In the genomic region with DNA sequence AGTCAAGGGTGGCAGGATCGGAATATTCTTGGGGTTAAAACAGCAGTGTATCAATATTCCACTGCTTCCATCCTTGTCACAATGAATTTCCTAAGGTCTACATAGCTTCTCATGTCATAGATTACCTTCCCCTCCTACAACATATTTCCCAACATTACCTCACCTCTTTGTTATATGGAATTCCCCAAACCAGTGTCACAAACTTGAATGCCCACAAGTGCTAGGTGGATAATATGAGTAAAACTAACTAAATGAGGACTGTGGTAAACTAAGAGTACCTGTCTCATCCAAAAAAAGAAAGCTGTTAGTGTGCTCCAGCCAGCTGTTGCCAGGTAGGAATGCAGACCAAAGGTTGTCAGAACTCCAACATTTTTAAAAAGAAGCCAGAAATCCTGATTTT, we compare ENCODE assay signal across 16 cellular contexts. TPM values are rescaled to one million over a fixed set of nuclear protein-coding genes. Genes with fewer than 3 reads are reported as not detected.
DNase-seq lines count a peak whose midpoint lies in the region; ATAC-seq and TF ChIP-seq lines count a peak whose summit lies in the region.
"Had no signal": no experiment of that assay in that cellular context is flagged by ENCODE, and none has a peak within 500 bp of the region (broad histone marks: within the 10 kb centered on the region; RNA-seq: fewer than 3 reads in every experiment).

No MANE protein-coding gene starts in this region.

- no peaks in the 10 kb centered on the region for H3K9me2 ChIP-seq in HCT116 (ENCODE audit: insufficient read depth)

- no peak for TF ChIP-seq CTCF in AG04450 (IDR thresholded peaks at IDR 0.05; ENCODE audit: low read depth, low read length)
- no peak for TF ChIP-seq CTCF in HCT116 (IDR thresholded peaks at IDR 0.05 in 2 of 3, conservative IDR thresholded peaks at IDR 0.05 in 1 of 3; ENCODE audit: borderline replicate concordance in 1 of 3, insufficient read depth in 1 of 3, low read depth in 2 of 3, low read length in 2 of 3)
- TF ChIP-seq CTCF in foreskin keratinocyte (conservative IDR thresholded peaks at IDR 0.05): no peak
- TF ChIP-seq CTCF in tibial nerve (IDR thresholded peaks at IDR 0.05): no peak
- TF ChIP-seq CTCF in GM13976 (IDR thresholded peaks at IDR 0.05; ENCODE audit: borderline replicate concordance, control extremely low read depth, extremely low read depth, insufficient read depth, missing control alignments): no peak

- H3K36me3 ChIP-seq in HCT116 (ENCODE audit: control insufficient read depth in 1 of 2, insufficient read depth in 2 of 2, low read length in 2 of 2) (no peaks in the 10 kb centered on the region), tibial nerve (no peaks in the 10 kb centered on the region)

- POLR2A ChIA-PET in AG04450 (lab: Yijun Ruan, JAX) (no interaction called here), HCT116 (lab: Charles Lee) (no interaction called here)

- in situ Hi-C loops in GM13976 (cut with MboI; ENCODE audit: low sequenced_read_pairs, unreplicated experiment): no loop called here

- H4K20me1 ChIP-seq in HCT116 (ENCODE audit: insufficient read depth): no peaks in the 10 kb centered on the region

- H3K79me2 ChIP-seq in HCT116 (ENCODE audit: insufficient read depth, low read length): no peaks in the 10 kb centered on the region

- no peak overlapping the region for H3K4me3 ChIP-seq in AG04450 (ENCODE audit: low read depth, low read length)
- no peak overlapping the region for H3K4me3 ChIP-seq in HCT116 (replicated peaks in 1 of 2; ENCODE audit: low read depth in 1 of 2, low read length in 2 of 2)
- no peak overlapping the region for H3K4me3 ChIP-seq in tibial nerve
- H3K4me3 ChIP-seq: GM23248 had no signal

- TF ChIP-seq RAD21 in HCT116 (IDR thresholded peaks at IDR 0.05; ENCODE audit: low read depth): no peak

- RAD21 ChIA-PET in HCT116 (lab: Charles Lee; ENCODE audit: low non-redundant PET in 1 of 2, low total read pairs in 2 of 2, uncharacterized antibody in 2 of 2, unreplicated experiment in 2 of 2): no interaction called here

- H3K4me1 ChIP-seq in HCT116 (ENCODE audit: control insufficient read depth in 1 of 2, insufficient read depth in 2 of 2, low read length in 2 of 2) (peaks cover 5 to 9% of the 10 kb centered on the region in 2 experiments; a peak in 3 of 4 replicates), foreskin keratinocyte (peaks cover 6% of the 10 kb centered on the region), tibial nerve (no peaks in the 10 kb centered on the region)

- H3K9ac ChIP-seq in HCT116 (ENCODE audit: low read length): no peak overlapping the region
- H3K9ac ChIP-seq: GM23248 had no signal

- BruUV-seq in HCT116 (replicated peaks; lab: Mats Ljungman, UMichigan): no TSS peak

- no peaks in the 10 kb centered on the region for H3K27me3 ChIP-seq in AG04450 (ENCODE audit: control insufficient read depth, insufficient read depth, low read length)
- no peaks in the 10 kb centered on the region for H3K27me3 ChIP-seq in HCT116 (ENCODE audit: insufficient read depth, low read length)
- no peaks in the 10 kb centered on the region for H3K27me3 ChIP-seq in foreskin keratinocyte
- no peaks in the 10 kb centered on the region for H3K27me3 ChIP-seq in tibial nerve

- H3K27ac ChIP-seq in AG04450 (ENCODE audit: low read depth, low read length) (peak overlapping the region; percentile 21), HCT116 (ENCODE audit: low read depth, low read length) (no peak overlapping the region), foreskin keratinocyte (no peak overlapping the region), tibial nerve (no peak overlapping the region)
- H3K27ac ChIP-seq: GM23248 had no signal

- no peak for ATAC-seq in HCT116
- ATAC-seq in foreskin keratinocyte: peak; percentile 25
- ATAC-seq in HG03354 (IDR thresholded peaks at IDR 0.05; ENCODE audit: poor library complexity, severe bottlenecking, unreplicated experiment): no peak

- no peak overlapping the region for H3K4me2 ChIP-seq in HCT116 (ENCODE audit: low read length)

- H2AFZ ChIP-seq in HCT116 (ENCODE audit: low read depth, low read length, poor library complexity, severe bottlenecking): peak overlapping the region; percentile 6
- H2AFZ ChIP-seq: GM23248 had no signal

- 89 to 96% methylated on average over 1 of the region's 1 CpG for WGBS in tibial nerve, 2 donors

- no peak for DNase-seq in AG04450 (ENCODE audit: low read depth, low spot score)
- no peak for DNase-seq in HCT116 (ENCODE audit: low read depth, low spot score)
- peak; percentile 10 for DNase-seq in amniotic epithelial cell (ENCODE audit: low read depth)
- DNase-seq in foreskin keratinocyte: peak; percentile 59 to 77
- no peak for DNase-seq in tibial nerve (ENCODE audit: low spot score in 2 of 2)
- DNase-seq in GM13976 (ENCODE audit: low spot score): no peak
- DNase-seq in NCI-H1092 (lab: John Stamatoyannopoulos, UW): no peak
- DNase-seq: AML-193, Caco-2, DMS153, KG1, NCI-H146, NCI-H2081, NCI-H524 had no signal

- TF ChIP-seq POLR2A in HCT116 (IDR thresholded peaks at IDR 0.05; ENCODE audit: borderline replicate concordance, extremely low read depth, insufficient read depth, insufficient read length) (no peak), tibial nerve (IDR thresholded peaks at IDR 0.05) (no peak)

- TF ChIP-seq EP300 in tibial nerve (IDR thresholded peaks at IDR 0.05): no peak

- intact Hi-C loops in HCT116 (cut with micrococcal nuclease): no loop called here

- H3K9me3 ChIP-seq in AG04450 (ENCODE audit: control insufficient read depth, insufficient read depth, low read length): no peaks in the 10 kb centered on the region
- no peaks in the 10 kb centered on the region for H3K9me3 ChIP-seq in HCT116 (ENCODE audit: control insufficient read depth in 1 of 2, insufficient read depth in 1 of 2, low read depth in 1 of 2, low read length in 2 of 2)
- H3K9me3 ChIP-seq in tibial nerve: no peaks in the 10 kb centered on the region
- H3K9me3 ChIP-seq: Caco-2 had no signal

- CTCF ChIA-PET in AG04450 (lab: Charles Lee) (interaction anchor here (1.0 kb wide), 1 partner anchor 29 kb away, joined by 3 read pairs; no protein-coding TSS in a partner anchor), HCT116 (lab: Charles Lee) (interaction anchor here (0.5 kb wide), 1 partner anchor 95 kb away, joined by 3 read pairs; no protein-coding TSS in a partner anchor)

TF ChIP-seq in HCT116, 20 proteins besides CTCF, POLR2A, EP300 and RAD21 (continues in another document):
- TF ChIP-seq CEBPB (IDR thresholded peaks at IDR 0.05; ENCODE audit: low read depth) (no peak), EGR1 (IDR thresholded peaks at IDR 0.05; ENCODE audit: low read depth) (no peak), EZH2phosphoT487 (IDR thresholded peaks at IDR 0.05; ENCODE audit: borderline replicate concordance) (no peak), SRF (IDR thresholded peaks at IDR 0.05; ENCODE audit: low read depth) (no peak), YY1 (IDR thresholded peaks at IDR 0.05; ENCODE audit: extremely low read depth, insufficient replicate concordance, low read depth, low read length) (no peak), ZFX (IDR thresholded peaks at IDR 0.05) (no peak), ZNF274 (IDR thresholded peaks at IDR 0.05; ENCODE audit: low read depth, low read length) (no peak), EZH2 (IDR thresholded peaks at IDR 0.05) (no peak), SIN3A (IDR thresholded peaks at IDR 0.05; ENCODE audit: low read depth) (no peak), ELF1 (IDR thresholded peaks at IDR 0.05; ENCODE audit: borderline replicate concordance, low read depth) (no peak), CBX3 (IDR thresholded peaks at IDR 0.05; ENCODE audit: low read depth) (no peak), JUND (IDR thresholded peaks at IDR 0.05) (no peak), FOSL1 (IDR thresholded peaks at IDR 0.05; ENCODE audit: low read depth) (no peak)
- TF ChIP-seq, protein P1, sequence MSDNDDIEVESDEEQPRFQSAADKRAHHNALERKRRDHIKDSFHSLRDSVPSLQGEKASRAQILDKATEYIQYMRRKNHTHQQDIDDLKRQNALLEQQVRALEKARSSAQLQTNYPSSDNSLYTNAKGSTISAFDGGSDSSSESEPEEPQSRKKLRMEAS (IDR thresholded peaks at IDR 0.05): no peak
- TF ChIP-seq, protein P2, sequence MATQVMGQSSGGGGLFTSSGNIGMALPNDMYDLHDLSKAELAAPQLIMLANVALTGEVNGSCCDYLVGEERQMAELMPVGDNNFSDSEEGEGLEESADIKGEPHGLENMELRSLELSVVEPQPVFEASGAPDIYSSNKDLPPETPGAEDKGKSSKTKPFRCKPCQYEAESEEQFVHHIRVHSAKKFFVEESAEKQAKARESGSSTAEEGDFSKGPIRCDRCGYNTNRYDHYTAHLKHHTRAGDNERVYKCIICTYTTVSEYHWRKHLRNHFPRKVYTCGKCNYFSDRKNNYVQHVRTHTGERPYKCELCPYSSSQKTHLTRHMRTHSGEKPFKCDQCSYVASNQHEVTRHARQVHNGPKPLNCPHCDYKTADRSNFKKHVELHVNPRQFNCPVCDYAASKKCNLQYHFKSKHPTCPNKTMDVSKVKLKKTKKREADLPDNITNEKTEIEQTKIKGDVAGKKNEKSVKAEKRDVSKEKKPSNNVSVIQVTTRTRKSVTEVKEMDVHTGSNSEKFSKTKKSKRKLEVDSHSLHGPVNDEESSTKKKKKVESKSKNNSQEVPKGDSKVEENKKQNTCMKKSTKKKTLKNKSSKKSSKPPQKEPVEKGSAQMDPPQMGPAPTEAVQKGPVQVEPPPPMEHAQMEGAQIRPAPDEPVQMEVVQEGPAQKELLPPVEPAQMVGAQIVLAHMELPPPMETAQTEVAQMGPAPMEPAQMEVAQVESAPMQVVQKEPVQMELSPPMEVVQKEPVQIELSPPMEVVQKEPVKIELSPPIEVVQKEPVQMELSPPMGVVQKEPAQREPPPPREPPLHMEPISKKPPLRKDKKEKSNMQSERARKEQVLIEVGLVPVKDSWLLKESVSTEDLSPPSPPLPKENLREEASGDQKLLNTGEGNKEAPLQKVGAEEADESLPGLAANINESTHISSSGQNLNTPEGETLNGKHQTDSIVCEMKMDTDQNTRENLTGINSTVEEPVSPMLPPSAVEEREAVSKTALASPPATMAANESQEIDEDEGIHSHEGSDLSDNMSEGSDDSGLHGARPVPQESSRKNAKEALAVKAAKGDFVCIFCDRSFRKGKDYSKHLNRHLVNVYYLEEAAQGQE (IDR thresholded peaks at IDR 0.05; ENCODE audit: low read depth): no peak

RNA-seq across cellular contexts. Expression of a gene that starts 17.0 kb away (rescaled TPM):
- polyA plus RNA-seq in AG04450 (2011; rRNA removed) (183 and 275 TPM in 2 replicates), foreskin keratinocyte (41.9 and 50.8 TPM in 2 replicates)
- polyA minus RNA-seq in AG04450 (2011; rRNA and poly(A)+ RNA removed): 34.3 and 58.1 TPM in 2 replicates
- total RNA-seq in HCT116 (2021; ENCODE audit: unreplicated experiment) (40.6 TPM), foreskin keratinocyte (53.1 and 60.3 TPM in 2 replicates), tibial nerve (10 to 100 TPM; 29.1 to 45.4 (median 36.0) TPM)
- 23.4 TPM in 2 replicates for polyA plus RNA-seq in HCT116 (2012)

RNA-seq across cellular contexts. Expression of a gene that starts 51.7 kb away (rescaled TPM):
- polyA plus RNA-seq in AG04450 (2011; rRNA removed): 25.1 and 42.3 TPM in 2 replicates
- 18.1 and 42.1 TPM in 2 replicates for polyA minus RNA-seq in AG04450 (2011; rRNA and poly(A)+ RNA removed)
- 51.6 TPM for total RNA-seq in HCT116 (2021; ENCODE audit: unreplicated experiment)
- 7.7 and 7.9 TPM in 2 replicates for polyA plus RNA-seq in HCT116 (2012)
- total RNA-seq in foreskin keratinocyte: 51.4 and 62.0 TPM in 2 replicates
- polyA plus RNA-seq in foreskin keratinocyte: 4.3 and 6.4 TPM in 2 replicates
- total RNA-seq in tibial nerve: 100 to 1,000 TPM in 1 of 4 donors, 10 to 100 TPM in 3; 60.9 to 105 (median 63.2) TPM

Comparison
In these comparisons a context has a peak if more than half of its experiments do, and no peak if none do; other contexts are left out.
1. DNase-seq: peak in amniotic epithelial cell (single experiment) and foreskin keratinocyte (2 of 2); none in AG04450 (single experiment), HCT116 (single experiment), tibial nerve (0 of 2), GM13976 (single experiment) and NCI-H1092 (single experiment).